1 cellular context compared by ENCODE assay signal in genomic region chr6:154509421-154510143, GRCh38.
TF ChIP-seq lines count a peak whose summit lies in the region.

No MANE protein-coding gene starts in this region.

TF ChIP-seq in HepG2, 621 proteins besides CTCF, POLR2A, EP300 and RAD21 (continued from another document and continues in another):
- TF ChIP-seq ZNF318 (CRISPR knock-in tag; IDR thresholded peaks at IDR 0.05) (no peak; the same call in 1 of the 2 replicates), ZBTB20 (CRISPR knock-in tag; IDR thresholded peaks at IDR 0.05; ENCODE audit: borderline replicate concordance, low read depth) (no peak), ZNF841 (CRISPR knock-in tag; IDR thresholded peaks at IDR 0.05; ENCODE audit: borderline replicate concordance) (0 out of 2 replicates have a peak, but pooled peaks have one; percentile 16), MAFK (conservative IDR thresholded peaks at IDR 0.05 in 1 of 2, IDR thresholded peaks at IDR 0.05 in 1 of 2; ENCODE audit: low read length in 2 of 2) (no peak), SOX13 (IDR thresholded peaks at IDR 0.05) (no peak), SOX13 (CRISPR knock-in tag; conservative IDR thresholded peaks at IDR 0.05 in 1 of 2, IDR thresholded peaks at IDR 0.05 in 1 of 2) (no peak), PCBP2 (optimal IDR thresholded peaks at IDR 0.05; ENCODE audit: low read depth, low read length, poor library complexity, severe bottlenecking) (no peak), ZNF674 (CRISPR knock-in tag; IDR thresholded peaks at IDR 0.05; ENCODE audit: low read depth) (peak; percentile 50; the same call in 1 of the 2 replicates), MXD1 (CRISPR knock-in tag; IDR thresholded peaks at IDR 0.05) (no peak; the same call in 1 of the 2 replicates), POLR2AphosphoS2 (IDR thresholded peaks at IDR 0.05; ENCODE audit: low read depth, low read length) (0 out of 2 replicates have a peak, but pooled peaks have one; percentile 9), ZNF691 (CRISPR knock-in tag; IDR thresholded peaks at IDR 0.05; ENCODE audit: borderline replicate concordance, low read depth) (no peak), ZMYM4 (CRISPR knock-in tag; IDR thresholded peaks at IDR 0.05) (0 out of 2 replicates have a peak, but pooled peaks have one; percentile 2), ZNF253 (CRISPR knock-in tag; IDR thresholded peaks at IDR 0.05; ENCODE audit: borderline replicate concordance) (peak; percentile 72; the same call in 1 of the 2 replicates), SALL2 (CRISPR knock-in tag; IDR thresholded peaks at IDR 0.05) (no peak), ZNF605 (CRISPR knock-in tag; IDR thresholded peaks at IDR 0.05) (peak; percentile 54), NFKBIZ (CRISPR knock-in tag; IDR thresholded peaks at IDR 0.05) (no peak; the same call in 1 of the 2 replicates), CHD4 (IDR thresholded peaks at IDR 0.05; ENCODE audit: borderline replicate concordance, low read length) (no peak), PAX8 (CRISPR knock-in tag; IDR thresholded peaks at IDR 0.05; ENCODE audit: borderline replicate concordance) (no peak), IRX3 (CRISPR knock-in tag; IDR thresholded peaks at IDR 0.05; ENCODE audit: borderline replicate concordance, low read depth) (no peak; the same call in 1 of the 2 replicates), ZNF543 (CRISPR knock-in tag; IDR thresholded peaks at IDR 0.05) (peak; percentile 24; the same call in 1 of the 2 replicates), THAP7 (CRISPR knock-in tag; IDR thresholded peaks at IDR 0.05) (peak; percentile 6; the same call in 1 of the 2 replicates), SAP130 (CRISPR knock-in tag; IDR thresholded peaks at IDR 0.05; ENCODE audit: low read depth) (0 out of 2 replicates have a peak, but pooled peaks have one; percentile 8), TP53 (CRISPR knock-in tag; conservative IDR thresholded peaks at IDR 0.05) (0 out of 2 replicates have a peak, but pooled peaks have one; percentile 40), ZNF552 (CRISPR knock-in tag; IDR thresholded peaks at IDR 0.05; ENCODE audit: borderline replicate concordance) (peak; percentile 69; the same call in 1 of the 2 replicates)
- TF ChIP-seq, protein P1, sequence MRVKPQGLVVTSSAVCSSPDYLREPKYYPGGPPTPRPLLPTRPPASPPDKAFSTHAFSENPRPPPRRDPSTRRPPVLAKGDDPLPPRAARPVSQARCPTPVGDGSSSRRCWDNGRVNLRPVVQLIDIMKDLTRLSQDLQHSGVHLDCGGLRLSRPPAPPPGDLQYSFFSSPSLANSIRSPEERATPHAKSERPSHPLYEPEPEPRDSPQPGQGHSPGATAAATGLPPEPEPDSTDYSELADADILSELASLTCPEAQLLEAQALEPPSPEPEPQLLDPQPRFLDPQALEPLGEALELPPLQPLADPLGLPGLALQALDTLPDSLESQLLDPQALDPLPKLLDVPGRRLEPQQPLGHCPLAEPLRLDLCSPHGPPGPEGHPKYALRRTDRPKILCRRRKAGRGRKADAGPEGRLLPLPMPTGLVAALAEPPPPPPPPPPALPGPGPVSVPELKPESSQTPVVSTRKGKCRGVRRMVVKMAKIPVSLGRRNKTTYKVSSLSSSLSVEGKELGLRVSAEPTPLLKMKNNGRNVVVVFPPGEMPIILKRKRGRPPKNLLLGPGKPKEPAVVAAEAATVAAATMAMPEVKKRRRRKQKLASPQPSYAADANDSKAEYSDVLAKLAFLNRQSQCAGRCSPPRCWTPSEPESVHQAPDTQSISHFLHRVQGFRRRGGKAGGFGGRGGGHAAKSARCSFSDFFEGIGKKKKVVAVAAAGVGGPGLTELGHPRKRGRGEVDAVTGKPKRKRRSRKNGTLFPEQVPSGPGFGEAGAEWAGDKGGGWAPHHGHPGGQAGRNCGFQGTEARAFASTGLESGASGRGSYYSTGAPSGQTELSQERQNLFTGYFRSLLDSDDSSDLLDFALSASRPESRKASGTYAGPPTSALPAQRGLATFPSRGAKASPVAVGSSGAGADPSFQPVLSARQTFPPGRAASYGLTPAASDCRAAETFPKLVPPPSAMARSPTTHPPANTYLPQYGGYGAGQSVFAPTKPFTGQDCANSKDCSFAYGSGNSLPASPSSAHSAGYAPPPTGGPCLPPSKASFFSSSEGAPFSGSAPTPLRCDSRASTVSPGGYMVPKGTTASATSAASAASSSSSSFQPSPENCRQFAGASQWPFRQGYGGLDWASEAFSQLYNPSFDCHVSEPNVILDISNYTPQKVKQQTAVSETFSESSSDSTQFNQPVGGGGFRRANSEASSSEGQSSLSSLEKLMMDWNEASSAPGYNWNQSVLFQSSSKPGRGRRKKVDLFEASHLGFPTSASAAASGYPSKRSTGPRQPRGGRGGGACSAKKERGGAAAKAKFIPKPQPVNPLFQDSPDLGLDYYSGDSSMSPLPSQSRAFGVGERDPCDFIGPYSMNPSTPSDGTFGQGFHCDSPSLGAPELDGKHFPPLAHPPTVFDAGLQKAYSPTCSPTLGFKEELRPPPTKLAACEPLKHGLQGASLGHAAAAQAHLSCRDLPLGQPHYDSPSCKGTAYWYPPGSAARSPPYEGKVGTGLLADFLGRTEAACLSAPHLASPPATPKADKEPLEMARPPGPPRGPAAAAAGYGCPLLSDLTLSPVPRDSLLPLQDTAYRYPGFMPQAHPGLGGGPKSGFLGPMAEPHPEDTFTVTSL (CRISPR knock-in tag; IDR thresholded peaks at IDR 0.05; ENCODE audit: borderline replicate concordance): 0 out of 2 replicates have a peak, but pooled peaks have one; percentile 38
- TF ChIP-seq, protein P2, sequence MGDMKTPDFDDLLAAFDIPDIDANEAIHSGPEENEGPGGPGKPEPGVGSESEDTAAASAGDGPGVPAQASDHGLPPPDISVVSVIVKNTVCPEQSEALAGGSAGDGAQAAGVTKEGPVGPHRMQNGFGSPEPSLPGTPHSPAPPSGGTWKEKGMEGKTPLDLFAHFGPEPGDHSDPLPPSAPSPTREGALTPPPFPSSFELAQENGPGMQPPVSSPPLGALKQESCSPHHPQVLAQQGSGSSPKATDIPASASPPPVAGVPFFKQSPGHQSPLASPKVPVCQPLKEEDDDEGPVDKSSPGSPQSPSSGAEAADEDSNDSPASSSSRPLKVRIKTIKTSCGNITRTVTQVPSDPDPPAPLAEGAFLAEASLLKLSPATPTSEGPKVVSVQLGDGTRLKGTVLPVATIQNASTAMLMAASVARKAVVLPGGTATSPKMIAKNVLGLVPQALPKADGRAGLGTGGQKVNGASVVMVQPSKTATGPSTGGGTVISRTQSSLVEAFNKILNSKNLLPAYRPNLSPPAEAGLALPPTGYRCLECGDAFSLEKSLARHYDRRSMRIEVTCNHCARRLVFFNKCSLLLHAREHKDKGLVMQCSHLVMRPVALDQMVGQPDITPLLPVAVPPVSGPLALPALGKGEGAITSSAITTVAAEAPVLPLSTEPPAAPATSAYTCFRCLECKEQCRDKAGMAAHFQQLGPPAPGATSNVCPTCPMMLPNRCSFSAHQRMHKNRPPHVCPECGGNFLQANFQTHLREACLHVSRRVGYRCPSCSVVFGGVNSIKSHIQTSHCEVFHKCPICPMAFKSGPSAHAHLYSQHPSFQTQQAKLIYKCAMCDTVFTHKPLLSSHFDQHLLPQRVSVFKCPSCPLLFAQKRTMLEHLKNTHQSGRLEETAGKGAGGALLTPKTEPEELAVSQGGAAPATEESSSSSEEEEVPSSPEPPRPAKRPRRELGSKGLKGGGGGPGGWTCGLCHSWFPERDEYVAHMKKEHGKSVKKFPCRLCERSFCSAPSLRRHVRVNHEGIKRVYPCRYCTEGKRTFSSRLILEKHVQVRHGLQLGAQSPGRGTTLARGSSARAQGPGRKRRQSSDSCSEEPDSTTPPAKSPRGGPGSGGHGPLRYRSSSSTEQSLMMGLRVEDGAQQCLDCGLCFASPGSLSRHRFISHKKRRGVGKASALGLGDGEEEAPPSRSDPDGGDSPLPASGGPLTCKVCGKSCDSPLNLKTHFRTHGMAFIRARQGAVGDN (CRISPR knock-in tag; IDR thresholded peaks at IDR 0.05): peak; percentile 77
- TF ChIP-seq, protein P3, sequence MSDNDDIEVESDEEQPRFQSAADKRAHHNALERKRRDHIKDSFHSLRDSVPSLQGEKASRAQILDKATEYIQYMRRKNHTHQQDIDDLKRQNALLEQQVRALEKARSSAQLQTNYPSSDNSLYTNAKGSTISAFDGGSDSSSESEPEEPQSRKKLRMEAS (IDR thresholded peaks at IDR 0.05): peak; percentile 45; the same call in 1 of the 2 replicates
- TF ChIP-seq, protein P4, sequence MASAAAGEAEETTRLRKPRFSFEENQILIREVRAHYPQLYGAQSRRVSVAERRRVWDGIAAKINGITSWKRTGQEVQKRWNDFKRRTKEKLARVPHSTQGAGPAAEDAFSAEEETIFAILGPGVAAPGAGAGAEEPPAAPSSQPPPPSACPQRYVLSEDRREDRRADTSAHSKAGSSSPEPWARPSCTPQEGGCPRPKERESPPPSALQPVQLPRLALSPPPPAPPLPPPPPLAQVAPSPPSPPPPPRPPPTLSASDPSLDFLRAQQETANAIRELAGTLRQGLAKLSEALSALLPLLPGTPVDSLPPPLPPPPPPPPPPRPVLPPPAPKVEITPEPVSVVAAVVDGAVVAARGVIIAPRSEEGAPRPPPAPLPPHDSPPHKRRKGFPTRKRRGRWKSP (CRISPR knock-in tag; IDR thresholded peaks at IDR 0.05): peak; percentile 45; the same call in 1 of the 2 replicates
- TF ChIP-seq, protein P5, sequence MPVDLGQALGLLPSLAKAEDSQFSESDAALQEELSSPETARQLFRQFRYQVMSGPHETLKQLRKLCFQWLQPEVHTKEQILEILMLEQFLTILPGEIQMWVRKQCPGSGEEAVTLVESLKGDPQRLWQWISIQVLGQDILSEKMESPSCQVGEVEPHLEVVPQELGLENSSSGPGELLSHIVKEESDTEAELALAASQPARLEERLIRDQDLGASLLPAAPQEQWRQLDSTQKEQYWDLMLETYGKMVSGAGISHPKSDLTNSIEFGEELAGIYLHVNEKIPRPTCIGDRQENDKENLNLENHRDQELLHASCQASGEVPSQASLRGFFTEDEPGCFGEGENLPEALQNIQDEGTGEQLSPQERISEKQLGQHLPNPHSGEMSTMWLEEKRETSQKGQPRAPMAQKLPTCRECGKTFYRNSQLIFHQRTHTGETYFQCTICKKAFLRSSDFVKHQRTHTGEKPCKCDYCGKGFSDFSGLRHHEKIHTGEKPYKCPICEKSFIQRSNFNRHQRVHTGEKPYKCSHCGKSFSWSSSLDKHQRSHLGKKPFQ (CRISPR knock-in tag; IDR thresholded peaks at IDR 0.05; ENCODE audit: insufficient replicate concordance): no peak
